In genomic region chr14:101665478-101666078, GRCh38 we compare ENCODE assay signal across 9 cellular contexts.
A peak's percentile ranks its signal among the peaks of the same experiment; 100 is the strongest.
DNase-seq lines count a peak whose midpoint lies in the region; ATAC-seq, FAIRE-seq and TF ChIP-seq lines count a peak whose summit lies in the region.
"Had no signal": no experiment of that assay in that cellular context is flagged by ENCODE, and none has a peak within 500 bp of the region (broad histone marks: within the 10 kb centered on the region; RNA-seq: fewer than 3 reads in every experiment).

No MANE protein-coding gene starts in this region.

- FAIRE-seq in GM12891 (lab: Jason Lieb, UNC): peak; percentile 40
- FAIRE-seq: frontal cortex had no signal

- peak; percentile 42 for TF ChIP-seq CTCF in AG09319 (IDR thresholded peaks at IDR 0.05; ENCODE audit: low read depth, low read length)

- TF ChIP-seq POLR2A in GM12891 (IDR thresholded peaks at IDR 0.05; ENCODE audit: low read depth, low read length): no peak

- DNase-seq in AG09319 (ENCODE audit: extremely low read depth, low read depth) (peak; percentile 5), GM12891 (ENCODE audit: insufficient read length, low spot score) (peak; percentile 17), NCI-H2227 treated with DMSO at 0.1 percent for 48 hours (lab: John Stamatoyannopoulos, UW) (peak; percentile 64), glomerular visceral epithelial cell (ENCODE audit: extremely low spot score) (peak; percentile 34)
- peak; percentile 56 to 66 for DNase-seq in activated CD4-positive, alpha-beta T cell treated with anti-CD3 and anti-CD28 coated beads, Interleukin-2, amount 50 U/mL, for 48 hours
- peak; percentile 37 to 63 for DNase-seq in stimulated activated CD4-positive, alpha-beta T cell treated with anti-CD3 and anti-CD28 coated beads, Interleukin-2, amount 100 ng/mL, for 24 hours

- ATAC-seq in HG02759 (IDR thresholded peaks at IDR 0.05; ENCODE audit: unreplicated experiment) (no peak), GM21576 (IDR thresholded peaks at IDR 0.05; ENCODE audit: unreplicated experiment) (no peak)

TF ChIP-seq in GM12891, 5 proteins besides CTCF, POLR2A, EP300 and RAD21:
- 0 out of 2 replicates have a peak, but pooled peaks have one; percentile 31 for TF ChIP-seq SPI1 (IDR thresholded peaks at IDR 0.05; ENCODE audit: low read depth, low read length)
- no peak for TF ChIP-seq POLR2AphosphoS5 (IDR thresholded peaks at IDR 0.05; ENCODE audit: low read depth, low read length)

Comparison
In these comparisons a context has a peak if more than half of its experiments do, and no peak if none do; other contexts are left out.
1. DNase-seq: peak in every context shown above with its lines; median percentile 64 in NCI-H2227 treated with DMSO at 0.1 percent for 48 hours; 61 in activated CD4-positive, alpha-beta T cell treated with anti-CD3 and anti-CD28 coated beads, Interleukin-2, amount 50 U/mL, for 48 hours; 50 in stimulated activated CD4-positive, alpha-beta T cell treated with anti-CD3 and anti-CD28 coated beads, Interleukin-2, amount 100 ng/mL, for 24 hours; 34 in glomerular visceral epithelial cell; 17 in GM12891; 5 in AG09319.